In the genomic region with DNA sequence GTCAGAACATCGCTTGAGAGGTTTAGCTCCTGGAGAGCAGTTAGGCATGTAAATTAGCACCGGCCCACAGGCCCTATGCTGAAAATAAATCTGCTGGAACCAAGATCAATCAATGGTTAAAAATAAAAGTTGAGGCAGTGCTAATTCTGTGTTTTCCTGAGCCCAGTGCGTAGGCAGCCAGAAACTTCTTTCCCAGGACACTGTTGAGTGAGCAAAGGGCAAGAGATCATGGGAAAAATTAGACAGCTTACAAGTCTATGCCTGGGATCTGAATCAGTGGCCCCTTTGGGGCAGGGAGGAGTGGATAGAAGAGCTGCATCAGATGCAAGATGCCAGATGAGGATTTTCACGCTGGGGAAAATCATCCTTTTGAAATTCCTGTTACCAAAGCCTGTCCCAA, we compare ENCODE assay signal across 22 cellular contexts.
DNase-seq lines count a peak whose midpoint lies in the region; ATAC-seq and TF ChIP-seq lines count a peak whose summit lies in the region.
"Had no signal": no experiment of that assay in that cellular context is flagged by ENCODE, and none has a peak within 500 bp of the region (broad histone marks: within the 10 kb centered on the region; RNA-seq: fewer than 3 reads in every experiment).

No MANE protein-coding gene starts in this region.

- peaks cover 6% of the 10 kb centered on the region for H3K36me3 Mint-ChIP-seq in nephron (ENCODE audit: low read depth)
- H3K36me3 Mint-ChIP-seq: CD8-positive, alpha-beta T cell had no signal

- H3K9me3 Mint-ChIP-seq in nephron: no peaks in the 10 kb centered on the region
- H3K9me3 Mint-ChIP-seq: CD8-positive, alpha-beta T cell had no signal

- H3K9me3 ChIP-seq in heart left ventricle (no peaks in the 10 kb centered on the region), right cardiac atrium (ENCODE audit: control insufficient read depth, low read length) (no peaks in the 10 kb centered on the region), aorta (ENCODE audit: control insufficient read depth, low read length) (no peaks in the 10 kb centered on the region)

- TF ChIP-seq POLR2A in heart left ventricle (IDR thresholded peaks at IDR 0.05): no peak

- intact Hi-C loops in heart left ventricle (cut with DNase I) (no loop called here), right cardiac atrium (cut with DNase I) (no loop called here), left cardiac atrium (cut with DNase I) (no loop called here), aorta (cut with DNase I) (no loop called here)

- H3K4me1 Mint-ChIP-seq in nephron: peaks cover 57% of the 10 kb centered on the region

- no peak overlapping the region for H3K4me3 Mint-ChIP-seq in nephron
- H3K4me3 Mint-ChIP-seq: CD8-positive, alpha-beta T cell had no signal

- ATAC-seq in heart left ventricle: peak; percentile 32 to 83 (median 60)
- no peak for ATAC-seq in right cardiac atrium
- peak; percentile 59 to 71 for ATAC-seq in left cardiac atrium
- peak; percentile 9 for ATAC-seq in aorta (ENCODE audit: low FRiP score)
- ATAC-seq: CD8-positive, alpha-beta T cell had no signal

- peak overlapping the region; percentile 31 to 91 (median 79) for H3K27ac Mint-ChIP-seq in nephron
- H3K27ac Mint-ChIP-seq: CD8-positive, alpha-beta T cell had no signal

- peak overlapping the region in 3 of 12 donors; percentile 14 to 62 (median 48) for H3K27ac ChIP-seq in heart left ventricle
- no peak overlapping the region for H3K27ac ChIP-seq in right cardiac atrium (ENCODE audit: low read length)
- H3K27ac ChIP-seq in aorta (ENCODE audit: low read depth in 1 of 2, low read length in 2 of 2): no peak overlapping the region

- TF ChIP-seq CTCF in heart left ventricle (IDR thresholded peaks at IDR 0.05): no peak
- no peak for TF ChIP-seq CTCF in nephron (IDR thresholded peaks at IDR 0.05; ENCODE audit: unreplicated experiment in 3 of 3)

- peak in 3 of 5 donors; percentile 33 to 60 (median 48) for DNase-seq in heart left ventricle
- no peak for DNase-seq in right cardiac atrium
- DNase-seq in left cardiac atrium: no peak
- no peak for DNase-seq in aorta
- no peak for DNase-seq in UCSD-AML1 (lab: John Stamatoyannopoulos, UW; ENCODE audit: unreplicated experiment)
- no peak for DNase-seq in NCI-H128 (lab: John Stamatoyannopoulos, UW; ENCODE audit: unreplicated experiment)
- no peak for DNase-seq in NCI-H2029 (lab: John Stamatoyannopoulos, UW)
- DNase-seq: AML-193; C1 segment of cervical spinal cord; Calu3; CD8-positive, alpha-beta T cell; DMS53; GDM1; Karpas-422; MV-4-11; NCI-H1105 treated with DMSO at 0.1 percent for 48 hours; NCI-H1694; NCI-H2081 treated with DMSO at 0.1 percent for 48 hours; NCI-H446; NCI-H526 treated with DMSO at 0.1 percent for 48 hours; OCI-M1 had no signal

- peaks cover 0 to 9% (median 0%) of the 10 kb centered on the region in 9 donors for H3K27me3 ChIP-seq in heart left ventricle
- H3K27me3 ChIP-seq in right cardiac atrium (ENCODE audit: control insufficient read depth, insufficient read depth): no peaks in the 10 kb centered on the region
- H3K27me3 ChIP-seq in aorta (ENCODE audit: control insufficient read depth in 1 of 2, insufficient read depth in 2 of 2, low read length in 1 of 2): no peaks in the 10 kb centered on the region

- 45 to 55% (median 50%) methylated on average over 4 of the region's 4 CpGs for WGBS in heart left ventricle, 4 donors
- WGBS in right cardiac atrium: 37% methylated on average over 4 of the region's 4 CpGs
- 40 to 44% methylated on average over 4 of the region's 4 CpGs for WGBS in aorta, 2 donors

- peaks cover 8% of the 10 kb centered on the region for H3K27me3 Mint-ChIP-seq in nephron (ENCODE audit: low read depth)

- H3K4me3 ChIP-seq in heart left ventricle: no peak overlapping the region
- H3K4me3 ChIP-seq in right cardiac atrium (ENCODE audit: low read length): no peak overlapping the region
- H3K4me3 ChIP-seq in aorta (ENCODE audit: low read length in 2 of 2): no peak overlapping the region

- peaks cover 0 to 29% (median 0%) of the 10 kb centered on the region in 12 donors for H3K4me1 ChIP-seq in heart left ventricle
- H3K4me1 ChIP-seq in right cardiac atrium (ENCODE audit: control insufficient read depth, insufficient read depth, low read length): peaks cover 2% of the 10 kb centered on the region
- H3K4me1 ChIP-seq in aorta (ENCODE audit: control insufficient read depth in 1 of 2, insufficient read depth in 2 of 2, low read length in 2 of 2): no peaks in the 10 kb centered on the region

- H3K36me3 ChIP-seq in heart left ventricle (no peaks in the 10 kb centered on the region), aorta (ENCODE audit: control insufficient read depth in 1 of 2, insufficient read depth in 2 of 2, low read length in 1 of 2) (no peaks in the 10 kb centered on the region)

Comparison
In these comparisons a context has a peak if more than half of its experiments do, and no peak if none do; other contexts are left out.
1. ATAC-seq: peak in heart left ventricle (4 of 4), left cardiac atrium (2 of 2) and aorta (single experiment); none in right cardiac atrium (0 of 2).
2. DNase-seq: peak in heart left ventricle (3 of 5); none in right cardiac atrium (0 of 3), left cardiac atrium (single experiment), aorta (0 of 2), UCSD-AML1 (single experiment), NCI-H128 (single experiment) and NCI-H2029 (single experiment).